Comparison of ENCODE assay signal across 2 cellular contexts in genomic region chr17:78707923-78708322, GRCh38.
TF ChIP-seq lines count a peak whose summit lies in the region.

No MANE protein-coding gene starts in this region.

TF ChIP-seq in IMR-90, 13 proteins besides CTCF, POLR2A, EP300 and RAD21:
- TF ChIP-seq FOS (IDR thresholded peaks at IDR 0.05; ENCODE audit: low read depth, low read length): no peak
- TF ChIP-seq MXI1 (IDR thresholded peaks at IDR 0.05; ENCODE audit: borderline replicate concordance, low read depth, low read length): no peak
- TF ChIP-seq ELK1 (IDR thresholded peaks at IDR 0.05; ENCODE audit: borderline replicate concordance, low read depth, low read length): no peak
- TF ChIP-seq MAFK (IDR thresholded peaks at IDR 0.05; ENCODE audit: low read depth, low read length): peak; percentile 62
- no peak for TF ChIP-seq BHLHE40 (IDR thresholded peaks at IDR 0.05; ENCODE audit: low read depth, low read length)
- TF ChIP-seq SMC3 (IDR thresholded peaks at IDR 0.05; ENCODE audit: low read depth, low read length): no peak
- no peak for TF ChIP-seq RCOR1 (IDR thresholded peaks at IDR 0.05; ENCODE audit: insufficient replicate concordance, low read length)
- TF ChIP-seq MAZ (IDR thresholded peaks at IDR 0.05; ENCODE audit: borderline replicate concordance, low read depth, low read length): no peak

TF ChIP-seq in K562, 482 proteins besides CTCF, POLR2A, EP300 and RAD21:
- no peak for TF ChIP-seq ZNF644 (tag; IDR thresholded peaks at IDR 0.05; ENCODE audit: low read depth)
- peak; percentile 55 for TF ChIP-seq ZNF316 (IDR thresholded peaks at IDR 0.05)
